ENCODE assay signal across 12 cellular contexts in genomic region chr17:73286863-73287296, GRCh38. TPM values are rescaled to one million over a fixed set of nuclear protein-coding genes. Genes with fewer than 3 reads are reported as not detected.
A peak's percentile ranks its signal among the peaks of the same experiment; 100 is the strongest.
DNase-seq lines count a peak whose midpoint lies in the region; ATAC-seq, FAIRE-seq and TF ChIP-seq lines count a peak whose summit lies in the region.
"Had no signal": no experiment of that assay in that cellular context is flagged by ENCODE, and none has a peak within 500 bp of the region (broad histone marks: within the 10 kb centered on the region; RNA-seq: fewer than 3 reads in every experiment).

No MANE protein-coding gene starts in this region.

- DNase-seq in A549 (ENCODE audit: low read depth in 1 of 2, low spot score in 1 of 2), result no peak
- DNase-seq in NCI-H69 (lab: John Stamatoyannopoulos, UW), result peak; percentile 78
- no peak for DNase-seq in dorsolateral prefrontal cortex
- no peak for DNase-seq in T1000 (lab: John Stamatoyannopoulos, UW)
- no peak for DNase-seq in activated CD4-positive, alpha-beta T cell treated with anti-CD3 and anti-CD28 coated beads, Interleukin-2, amount 10 ng/mL, durations not matched to agents 24 days and 14 days
- no peak for DNase-seq in NCI-H1930 (lab: John Stamatoyannopoulos, UW)
- no peak for DNase-seq in NCI-H1436 (lab: John Stamatoyannopoulos, UW)
- DNase-seq: activated CD4-positive, alpha-beta T cell treated with anti-CD3 and anti-CD28 coated beads for 48 hours; NCI-H510A treated with DMSO at 0.1 percent for 48 hours had no signal

- H3K4me1 Mint-ChIP-seq in activated CD4-positive, alpha-beta T cell treated with anti-CD3 and anti-CD28 coated beads, Interleukin-2, amount 10 ng/mL, durations not matched to agents 24 days and 14 days, result peaks cover 11% of the 10 kb centered on the region

- POLR2A ChIA-PET in A549 (lab: Yijun Ruan, JAX), result no interaction called here

- TF ChIP-seq CTCF in A549 (IDR thresholded peaks at IDR 0.05) (no peak), dorsolateral prefrontal cortex (IDR thresholded peaks at IDR 0.05 in 54 of 56, conservative IDR thresholded peaks at IDR 0.05 in 2 of 56; ENCODE audit: low read depth in 1 of 56, partially characterized antibody in 56 of 56) (no peak)

- no peak for TF ChIP-seq RAD21 in A549 (conservative IDR thresholded peaks at IDR 0.05 in 1 of 2, IDR thresholded peaks at IDR 0.05 in 1 of 2)

- H3K27ac ChIP-seq in A549 (peak overlapping the region; percentile 29 to 91; a peak in 4 of 6 replicates), dorsolateral prefrontal cortex (peak overlapping the region in 36 of 59 donors; percentile 1 to 84 (median 52)), muscle layer of colon (ENCODE audit: low read depth, low read length) (peak overlapping the region; percentile 81)
- H3K27ac ChIP-seq: SK-N-MC had no signal

- no peak for TF ChIP-seq EP300 in A549 (IDR thresholded peaks at IDR 0.05)

- H3K36me3 ChIP-seq in muscle layer of colon (ENCODE audit: insufficient read depth, low read length), result peaks cover 16% of the 10 kb centered on the region

- peak overlapping the region; percentile 21 for H3K9ac ChIP-seq in muscle layer of colon (ENCODE audit: low read length)

- H3K27me3 ChIP-seq in dorsolateral prefrontal cortex, result no peaks in the 10 kb centered on the region
- no peaks in the 10 kb centered on the region for H3K27me3 ChIP-seq in muscle layer of colon (ENCODE audit: control insufficient read depth in 1 of 2, insufficient read depth in 2 of 2, low read length in 2 of 2)

- H3K4me3 ChIP-seq in A549 (no peak overlapping the region), dorsolateral prefrontal cortex (no peak overlapping the region), muscle layer of colon (ENCODE audit: low read depth in 1 of 2, low read length in 2 of 2) (peak overlapping the region in 1 of 2 donors; percentile 23)
- H3K4me3 ChIP-seq: SK-N-MC had no signal

- intact Hi-C loops in dorsolateral prefrontal cortex (cut with DNase I), result no loop called here
- intact Hi-C loops in activated CD4-positive, alpha-beta T cell treated with anti-CD3 and anti-CD28 coated beads, Interleukin-2, amount 10 ng/mL, durations not matched to agents 24 days and 14 days (cut with micrococcal nuclease), result no loop called here

- no peak for TF ChIP-seq POLR2A in A549 (IDR thresholded peaks at IDR 0.05; ENCODE audit: low read length)

- no peaks in the 10 kb centered on the region for H3K9me3 Mint-ChIP-seq in activated CD4-positive, alpha-beta T cell treated with anti-CD3 and anti-CD28 coated beads, Interleukin-2, amount 10 ng/mL, durations not matched to agents 24 days and 14 days

- H3K9me3 ChIP-seq in A549, result no peaks in the 10 kb centered on the region
- no peaks in the 10 kb centered on the region for H3K9me3 ChIP-seq in muscle layer of colon (ENCODE audit: low read length)

- H3K4me2 ChIP-seq in A549, result peak overlapping the region; percentile 79

- no peak overlapping the region for H3K27ac Mint-ChIP-seq in activated CD4-positive, alpha-beta T cell treated with anti-CD3 and anti-CD28 coated beads, Interleukin-2, amount 10 ng/mL, durations not matched to agents 24 days and 14 days

- H3K4me1 ChIP-seq in A549 (peaks cover 60% of the 10 kb centered on the region), muscle layer of colon (ENCODE audit: insufficient read depth, low read length) (peaks cover 84% of the 10 kb centered on the region)

- CTCF ChIA-PET in A549 (lab: Yijun Ruan, JAX), result interaction anchor here (0.6 to 9.1 kb wide), 5 partner anchors 21 to 920 kb away, joined by 3 to 72 read pairs (median 8); partner anchors contain the start of gene CDC42EP4

- H3K27me3 Mint-ChIP-seq in activated CD4-positive, alpha-beta T cell treated with anti-CD3 and anti-CD28 coated beads, Interleukin-2, amount 10 ng/mL, durations not matched to agents 24 days and 14 days, result no peaks in the 10 kb centered on the region

- ATAC-seq in A549, result no peak

- no peaks in the 10 kb centered on the region for H3K36me3 Mint-ChIP-seq in activated CD4-positive, alpha-beta T cell treated with anti-CD3 and anti-CD28 coated beads, Interleukin-2, amount 10 ng/mL, durations not matched to agents 24 days and 14 days (ENCODE audit: low read depth)

- H3K4me3 Mint-ChIP-seq in activated CD4-positive, alpha-beta T cell treated with anti-CD3 and anti-CD28 coated beads, Interleukin-2, amount 10 ng/mL, durations not matched to agents 24 days and 14 days, result no peak overlapping the region

- FAIRE-seq in A549 (lab: Jason Lieb, UNC), result no peak

- WGBS in A549 (ENCODE audit: missing lambda C conversion rate), result 62% methylated on average over 8 of the region's 8 CpGs

TF ChIP-seq in A549, 52 proteins besides CTCF, POLR2A, EP300 and RAD21:
- TF ChIP-seq GATA3 (IDR thresholded peaks at IDR 0.05; ENCODE audit: borderline replicate concordance) (no peak), HOXB13 (CRISPR knock-in tag; IDR thresholded peaks at IDR 0.05; ENCODE audit: low read depth) (no peak), KDM1A (IDR thresholded peaks at IDR 0.05; ENCODE audit: low read depth) (peak; percentile 28; the same call in 1 of the 2 replicates), RFX5 (IDR thresholded peaks at IDR 0.05) (no peak), MAZ (IDR thresholded peaks at IDR 0.05; ENCODE audit: borderline replicate concordance, low read depth, low read length) (no peak), ELK1 (IDR thresholded peaks at IDR 0.05; ENCODE audit: low read depth, low read length) (no peak)

RNA-seq across cellular contexts. Expression of gene CDC42EP4, which starts 24.9 kb away (rescaled TPM):
- polyA plus RNA-seq in A549 (2011; rRNA removed), result 32.9 and 33.8 TPM in 2 replicates
- polyA plus RNA-seq in A549 (2012; cell fraction: cytosol; rRNA removed), result 40.9 and 72.3 TPM in 2 replicates
- 41.7 and 52.8 TPM in 2 replicates for polyA plus RNA-seq in A549 (2012; cell fraction: nucleus; rRNA removed)
- 60.1 to 66.3 TPM (median 65.7 TPM) in 3 replicates for polyA plus RNA-seq in A549 (2017; fragmentation: RNase III; extraction: RNeasy Plus Mini Kit Qiagen cat#74134 plus additional on column Dnase treatment)
- polyA minus RNA-seq in A549 (2011; rRNA and poly(A)+ RNA removed), result 64.6 and 69.0 TPM in 2 replicates
- 100 to 1,000 TPM in 13 of 120 experiments, 10 to 100 TPM in 107; 47.4 to 222 (median 76.7) TPM for total RNA-seq in dorsolateral prefrontal cortex
- total RNA-seq in activated CD4-positive, alpha-beta T cell treated with anti-CD3 and anti-CD28 coated beads, Interleukin-2, amount 10 ng/mL, durations not matched to agents 24 days and 14 days, result 0.86 and 0.95 TPM in 2 replicates

RNA-seq across cellular contexts. Expression of gene CPSF4L, which starts 25.2 kb away (rescaled TPM):
- polyA plus RNA-seq in A549 (2011; rRNA removed) (0.13 and 0.17 TPM in 2 replicates), A549 (2017; fragmentation: RNase III; extraction: RNeasy Plus Mini Kit Qiagen cat#74134 plus additional on column Dnase treatment) (not detected in 3 replicates)
- not detected in 2 replicates for polyA plus RNA-seq in A549 (2012; cell fraction: cytosol; rRNA removed)
- 0.27 TPM in 1 of 2 replicates, not detected in the other for polyA plus RNA-seq in A549 (2012; cell fraction: nucleus; rRNA removed)
- not detected in 2 replicates for polyA minus RNA-seq in A549 (2011; rRNA and poly(A)+ RNA removed)
- total RNA-seq in dorsolateral prefrontal cortex, result 1 to 10 TPM in 2 of 120 experiments, under 1 TPM in 7, not detected in 111; 0.46 to 1.6 (median 0.68) TPM
- total RNA-seq in activated CD4-positive, alpha-beta T cell treated with anti-CD3 and anti-CD28 coated beads, Interleukin-2, amount 10 ng/mL, durations not matched to agents 24 days and 14 days, result not detected in 2 replicates
- total RNA-seq: renal cortical epithelial cell had no signal

Comparison
In these comparisons a context has a peak if more than half of its experiments do, and no peak if none do; other contexts are left out.
1. RNA of gene CDC42EP4, which starts 24.9 kb away (total RNA-seq): 47.4 to 222 TPM in dorsolateral prefrontal cortex; 0.86 to 0.95 TPM in activated CD4-positive, alpha-beta T cell treated with anti-CD3 and anti-CD28 coated beads, Interleukin-2, amount 10 ng/mL, durations not matched to agents 24 days and 14 days; every median in the first group is over 10 times any median in the second.
2. Peak in every context shown above with its lines, with median percentiles within 50 percentile points of each other: H3K27ac ChIP-seq.